In genomic region chr1:69523032-69523431, GRCh38 we compare ENCODE assay signal across 18 cellular contexts. TPM values are rescaled to one million over a fixed set of nuclear protein-coding genes. Genes with fewer than 3 reads are reported as not detected.
DNase-seq lines count a peak whose midpoint lies in the region; ATAC-seq, FAIRE-seq and TF ChIP-seq lines count a peak whose summit lies in the region.
"Had no signal": no experiment of that assay in that cellular context is flagged by ENCODE, and none has a peak within 500 bp of the region (broad histone marks: within the 10 kb centered on the region; RNA-seq: fewer than 3 reads in every experiment).

No MANE protein-coding gene starts in this region.

- ATAC-seq in right cardiac atrium (no peak), WTC11 (no peak)
- no peak for ATAC-seq in activated naive CD8-positive, alpha-beta T cell treated with anti-CD3 and anti-CD28 coated beads, Interleukin-2, amount 50 U/mL, for 24 hours
- ATAC-seq: natural killer cell; stimulated activated memory B cell treated with anti-CD40 and anti-IgM and Interleukin-4, amounts not matched to agents 10 μg/mL and 1 μg/mL and 100 μg/mL, for 72 hours had no signal

- H3K36me3 Mint-ChIP-seq in activated naive CD8-positive, alpha-beta T cell treated with anti-CD3 and anti-CD28 coated beads, Interleukin-2, amount 50 U/mL, for 24 hours (ENCODE audit: low read depth), result no peaks in the 10 kb centered on the region
- H3K36me3 Mint-ChIP-seq in WTC11, result no peaks in the 10 kb centered on the region
- H3K36me3 Mint-ChIP-seq: CD4-positive, CD25-positive, alpha-beta regulatory T cell; natural killer cell; stimulated activated memory B cell treated with anti-CD40 and anti-IgM and Interleukin-4, amounts not matched to agents 10 μg/mL and 1 μg/mL and 100 μg/mL, for 72 hours had no signal

- no peak overlapping the region for H3K4me3 Mint-ChIP-seq in activated naive CD8-positive, alpha-beta T cell treated with anti-CD3 and anti-CD28 coated beads, Interleukin-2, amount 50 U/mL, for 24 hours
- H3K4me3 Mint-ChIP-seq in WTC11, result no peak overlapping the region
- H3K4me3 Mint-ChIP-seq: CD4-positive, CD25-positive, alpha-beta regulatory T cell; natural killer cell; stimulated activated memory B cell treated with anti-CD40 and anti-IgM and Interleukin-4, amounts not matched to agents 10 μg/mL and 1 μg/mL and 100 μg/mL, for 72 hours had no signal

- no peak overlapping the region for H3K4me2 ChIP-seq in osteoblast (ENCODE audit: insufficient read depth, low read length)

- H3K27me3 ChIP-seq in osteoblast (ENCODE audit: insufficient read depth, low read length) (no peaks in the 10 kb centered on the region), right cardiac atrium (ENCODE audit: control insufficient read depth, insufficient read depth) (no peaks in the 10 kb centered on the region)
- H3K27me3 ChIP-seq: SJCRH30 had no signal

- H3K27ac ChIP-seq in epithelial cell of prostate (no peak overlapping the region), osteoblast (ENCODE audit: low read depth, low read length) (peak overlapping the region; percentile 55), right cardiac atrium (ENCODE audit: low read length) (no peak overlapping the region)
- H3K27ac ChIP-seq: SJCRH30 had no signal

- POLR2A ChIA-PET in WTC11 (lab: Charles Lee), result interaction anchor here (0.5 kb wide), 1 partner anchor 822 kb away, joined by 4 read pairs; no protein-coding TSS in a partner anchor

- peaks cover 13% of the 10 kb centered on the region for H3K4me1 ChIP-seq in osteoblast (ENCODE audit: insufficient read depth, low read length)
- no peaks in the 10 kb centered on the region for H3K4me1 ChIP-seq in right cardiac atrium (ENCODE audit: control insufficient read depth, insufficient read depth, low read length)
- H3K4me1 ChIP-seq: SJCRH30 had no signal

- H4K20me1 ChIP-seq in osteoblast (ENCODE audit: insufficient read depth, low read length), result no peaks in the 10 kb centered on the region

- H3K36me3 ChIP-seq in osteoblast (ENCODE audit: insufficient read depth, low read length), result no peaks in the 10 kb centered on the region
- H3K36me3 ChIP-seq: SJCRH30 had no signal

- 65% methylated on average over 1 of the region's 1 CpG for WGBS in right cardiac atrium

- no peaks in the 10 kb centered on the region for H3K9me3 Mint-ChIP-seq in activated naive CD8-positive, alpha-beta T cell treated with anti-CD3 and anti-CD28 coated beads, Interleukin-2, amount 50 U/mL, for 24 hours
- no peaks in the 10 kb centered on the region for H3K9me3 Mint-ChIP-seq in WTC11
- H3K9me3 Mint-ChIP-seq: stimulated activated memory B cell treated with anti-CD40 and anti-IgM and Interleukin-4, amounts not matched to agents 10 μg/mL and 1 μg/mL and 100 μg/mL, for 72 hours had no signal

- H2AFZ ChIP-seq in osteoblast (ENCODE audit: low read length), result no peak overlapping the region

- H3K27ac Mint-ChIP-seq in activated naive CD8-positive, alpha-beta T cell treated with anti-CD3 and anti-CD28 coated beads, Interleukin-2, amount 50 U/mL, for 24 hours, result no peak overlapping the region
- no peak overlapping the region for H3K27ac Mint-ChIP-seq in WTC11
- H3K27ac Mint-ChIP-seq: CD4-positive, CD25-positive, alpha-beta regulatory T cell; natural killer cell; stimulated activated memory B cell treated with anti-CD40 and anti-IgM and Interleukin-4, amounts not matched to agents 10 μg/mL and 1 μg/mL and 100 μg/mL, for 72 hours had no signal

- no peak overlapping the region for H3K4me3 ChIP-seq in osteoblast (ENCODE audit: insufficient read depth, low read length)
- H3K4me3 ChIP-seq in right cardiac atrium (ENCODE audit: low read length), result no peak overlapping the region
- H3K4me3 ChIP-seq: SJCRH30 had no signal

- H3K9me3 ChIP-seq in osteoblast (ENCODE audit: low read depth, low read length) (no peaks in the 10 kb centered on the region), right cardiac atrium (ENCODE audit: control insufficient read depth, low read length) (no peaks in the 10 kb centered on the region)
- H3K9me3 ChIP-seq: SJCRH30 had no signal

- TF ChIP-seq CTCF in osteoblast (IDR thresholded peaks at IDR 0.05; ENCODE audit: extremely low read depth, low read depth, low read length) (no peak), WTC11 (IDR thresholded peaks at IDR 0.05) (no peak)

- DNase-seq in GM03348 (ENCODE audit: low spot score) (peak; percentile 26), RCC 7860 (ENCODE audit: low spot score) (peak; percentile 80), epithelial cell of prostate (ENCODE audit: low read depth, low spot score) (peak; percentile 34), osteoblast (ENCODE audit: insufficient read length, low spot score, missing footprints) (peak; percentile 65), right cardiac atrium (no peak), HPDE6-E6E7 (ENCODE audit: extremely low spot score) (no peak), WTC11 (ENCODE audit: low spot score) (no peak)
- DNase-seq in activated naive CD8-positive, alpha-beta T cell treated with anti-CD3 and anti-CD28 coated beads, Interleukin-2, amount 50 U/mL, for 24 hours, result no peak
- DNase-seq: activated effector memory CD4-positive, alpha-beta T cell treated with anti-CD3 and anti-CD28 coated beads, Interleukin-2, amount 50 U/mL, for 16 hours; CD4-positive, CD25-positive, alpha-beta regulatory T cell; GDM1; Karpas-422; natural killer cell; NCI-H187; retina; SJCRH30 had no signal

- CTCF ChIA-PET in WTC11 (lab: Charles Lee), result interaction anchor here (1.4 kb wide), 1 partner anchor 218 kb away, joined by 3 read pairs; no protein-coding TSS in a partner anchor

- H3K27me3 Mint-ChIP-seq in activated naive CD8-positive, alpha-beta T cell treated with anti-CD3 and anti-CD28 coated beads, Interleukin-2, amount 50 U/mL, for 24 hours, result no peaks in the 10 kb centered on the region
- no peaks in the 10 kb centered on the region for H3K27me3 Mint-ChIP-seq in WTC11 (ENCODE audit: low read depth)
- H3K27me3 Mint-ChIP-seq: CD4-positive, CD25-positive, alpha-beta regulatory T cell; stimulated activated memory B cell treated with anti-CD40 and anti-IgM and Interleukin-4, amounts not matched to agents 10 μg/mL and 1 μg/mL and 100 μg/mL, for 72 hours had no signal

- intact Hi-C loops in right cardiac atrium (cut with DNase I), result loop anchor here in 1 of 4 donors (2.0 kb wide), 1 partner anchor 26 kb away; no protein-coding TSS in a partner anchor

- H3K79me2 ChIP-seq in osteoblast (ENCODE audit: insufficient read depth, low read length), result no peaks in the 10 kb centered on the region

- H3K4me1 Mint-ChIP-seq in activated naive CD8-positive, alpha-beta T cell treated with anti-CD3 and anti-CD28 coated beads, Interleukin-2, amount 50 U/mL, for 24 hours, result no peaks in the 10 kb centered on the region
- no peaks in the 10 kb centered on the region for H3K4me1 Mint-ChIP-seq in WTC11
- H3K4me1 Mint-ChIP-seq: CD4-positive, CD25-positive, alpha-beta regulatory T cell; natural killer cell; stimulated activated memory B cell treated with anti-CD40 and anti-IgM and Interleukin-4, amounts not matched to agents 10 μg/mL and 1 μg/mL and 100 μg/mL, for 72 hours had no signal

- peak; percentile 80 for FAIRE-seq in RCC 7860 (lab: Jason Lieb, UNC)
- FAIRE-seq: endometrium had no signal

TF ChIP-seq in WTC11, 78 proteins besides CTCF, POLR2A, EP300 and RAD21 (continues in another document):
- TF ChIP-seq CDX4 (CRISPR knock-in tag; IDR thresholded peaks at IDR 0.05; ENCODE audit: borderline replicate concordance) (no peak), ATF1 (CRISPR knock-in tag; IDR thresholded peaks at IDR 0.05) (no peak), KAT7 (CRISPR knock-in tag; IDR thresholded peaks at IDR 0.05; ENCODE audit: borderline replicate concordance) (no peak), TCF7 (CRISPR knock-in tag; IDR thresholded peaks at IDR 0.05; ENCODE audit: low read depth) (no peak), ZNF317 (CRISPR knock-in tag; IDR thresholded peaks at IDR 0.05; ENCODE audit: borderline replicate concordance, low read depth) (no peak), NR1H2 (CRISPR knock-in tag; IDR thresholded peaks at IDR 0.05) (no peak), ELF4 (CRISPR knock-in tag; IDR thresholded peaks at IDR 0.05; ENCODE audit: low read depth) (no peak), GABPB1 (CRISPR knock-in tag; IDR thresholded peaks at IDR 0.05) (no peak), NFYB (CRISPR knock-in tag; conservative IDR thresholded peaks at IDR 0.05; ENCODE audit: low read depth) (no peak), IRF2 (CRISPR knock-in tag; IDR thresholded peaks at IDR 0.05; ENCODE audit: borderline replicate concordance, low read depth) (no peak), E2F4 (CRISPR knock-in tag; IDR thresholded peaks at IDR 0.05; ENCODE audit: borderline replicate concordance, low read depth) (no peak)
- TF ChIP-seq, protein P1, sequence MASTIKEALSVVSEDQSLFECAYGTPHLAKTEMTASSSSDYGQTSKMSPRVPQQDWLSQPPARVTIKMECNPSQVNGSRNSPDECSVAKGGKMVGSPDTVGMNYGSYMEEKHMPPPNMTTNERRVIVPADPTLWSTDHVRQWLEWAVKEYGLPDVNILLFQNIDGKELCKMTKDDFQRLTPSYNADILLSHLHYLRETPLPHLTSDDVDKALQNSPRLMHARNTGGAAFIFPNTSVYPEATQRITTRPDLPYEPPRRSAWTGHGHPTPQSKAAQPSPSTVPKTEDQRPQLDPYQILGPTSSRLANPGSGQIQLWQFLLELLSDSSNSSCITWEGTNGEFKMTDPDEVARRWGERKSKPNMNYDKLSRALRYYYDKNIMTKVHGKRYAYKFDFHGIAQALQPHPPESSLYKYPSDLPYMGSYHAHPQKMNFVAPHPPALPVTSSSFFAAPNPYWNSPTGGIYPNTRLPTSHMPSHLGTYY (CRISPR knock-in tag; IDR thresholded peaks at IDR 0.05), result no peak

RNA-seq across cellular contexts. Expression of gene LRRC7, which starts 44.7 kb away (rescaled TPM):
- total RNA-seq in osteoblast (under 0.01 TPM in 1 of 2 replicates, not detected in the other), right cardiac atrium (1 to 10 TPM in 3 of 4 donors, under 1 TPM in 1; 0.91 to 6.5 (median 2.5) TPM), WTC11 (2021) (not detected in 3 replicates)
- polyA plus RNA-seq in right cardiac atrium, result 3.4 TPM
- total RNA-seq: natural killer cell had no signal

Comparison
In these comparisons a context has a peak if more than half of its experiments do, and no peak if none do; other contexts are left out.
1. DNase-seq: peak in GM03348 (single experiment), RCC 7860 (single experiment), epithelial cell of prostate (single experiment) and osteoblast (single experiment); none in right cardiac atrium (0 of 3), activated naive CD8-positive, alpha-beta T cell treated with anti-CD3 and anti-CD28 coated beads, Interleukin-2, amount 50 U/mL, for 24 hours (single experiment), HPDE6-E6E7 (single experiment) and WTC11 (single experiment).